ENCODE assay signal across 17 cellular contexts in genomic region chr5:95682891-95683290, GRCh38. TPM values are rescaled to one million over a fixed set of nuclear protein-coding genes. Genes with fewer than 3 reads are reported as not detected.
DNase-seq lines count a peak whose midpoint lies in the region; ATAC-seq and TF ChIP-seq lines count a peak whose summit lies in the region.
"Had no signal": no experiment of that assay in that cellular context is flagged by ENCODE, and none has a peak within 500 bp of the region (broad histone marks: within the 10 kb centered on the region; RNA-seq: fewer than 3 reads in every experiment).

Gene SPATA9, minus strand, starts transcription at chr5:95682991. Its CDS starts 137 bp downstream, at chr5:95682854.

- H3K36me3 Mint-ChIP-seq in GM23338 (ENCODE audit: low read depth) (no peaks in the 10 kb centered on the region), T-helper 17 cell (ENCODE audit: low read depth) (no peaks in the 10 kb centered on the region), neural progenitor cell (no peaks in the 10 kb centered on the region)

- peak within 1 kb of the TSS; percentile 40; the same call in 1 of the 2 replicates for H2AFZ ChIP-seq in GM23338
- no peak within 1 kb of the TSS for H2AFZ ChIP-seq in neural progenitor cell (replicated peaks)

- H3K4me3 Mint-ChIP-seq in GM23338 (no peak within 1 kb of the TSS), T-helper 17 cell (peak within 1 kb of the TSS; percentile 3), neural progenitor cell (no peak within 1 kb of the TSS)
- H3K4me3 Mint-ChIP-seq: CD4-positive, alpha-beta memory T cell had no signal

- H3F3A ChIP-seq in GM23338 (replicated peaks; ENCODE audit: low read depth): no peaks in the 10 kb centered on the region
- no peaks in the 10 kb centered on the region for H3F3A ChIP-seq in neural progenitor cell (ENCODE audit: low read depth)

- ATAC-seq in GM23338: no peak
- ATAC-seq in T-helper 17 cell: no peak
- ATAC-seq in GM21786 (IDR thresholded peaks at IDR 0.05; ENCODE audit: unreplicated experiment): no peak

- POLR2A ChIA-PET in HEK293T (lab: Yijun Ruan, JAX): no interaction called here

- H3K27ac Mint-ChIP-seq in GM23338 (no peak within 1 kb of the TSS), T-helper 17 cell (no peak within 1 kb of the TSS), neural progenitor cell (no peak within 1 kb of the TSS)

- H3K4me2 ChIP-seq in GM23338: no peak within 1 kb of the TSS
- H3K4me2 ChIP-seq in neural progenitor cell: no peak within 1 kb of the TSS

- H3K9me3 Mint-ChIP-seq in GM23338 (no peaks in the 10 kb centered on the region), neural progenitor cell (no peaks in the 10 kb centered on the region)

- DNase-seq in GM23338 (ENCODE audit: low spot score): no peak
- no peak for DNase-seq in T-helper 17 cell
- peak; percentile 39 for DNase-seq in neural progenitor cell (ENCODE audit: low spot score)
- no peak for DNase-seq in testis
- DNase-seq in H7: no peak
- no peak for DNase-seq in HEK293T (ENCODE audit: extremely low spot score)
- DNase-seq: C1 segment of cervical spinal cord; CD4-positive, alpha-beta memory T cell; DMS 273 treated with DMSO at 0.1 percent for 48 hours; DMS79; EL; GDM1; GOT3; HCEC 1CT had no signal

- H4K20me1 ChIP-seq in GM23338 (replicated peaks; ENCODE audit: insufficient read depth) (no peaks in the 10 kb centered on the region), neural progenitor cell (ENCODE audit: low read depth) (no peaks in the 10 kb centered on the region)

- 81 to 82% methylated on average over 1 of the region's 1 CpG for WGBS in testis, 2 donors

- H3K27me3 Mint-ChIP-seq in GM23338 (ENCODE audit: insufficient read depth, low read depth, poor library complexity): peaks cover 2% of the 10 kb centered on the region
- H3K27me3 Mint-ChIP-seq in T-helper 17 cell: peaks cover 23% of the 10 kb centered on the region
- peaks cover 3% of the 10 kb centered on the region for H3K27me3 Mint-ChIP-seq in neural progenitor cell (ENCODE audit: insufficient read depth, low read depth)

- TF ChIP-seq POLR2A in testis (IDR thresholded peaks at IDR 0.05): no peak

- no peaks in the 10 kb centered on the region for H3K9me3 ChIP-seq in T-helper 17 cell (ENCODE audit: control insufficient read depth, low read length, poor library complexity, severe bottlenecking)
- H3K9me3 ChIP-seq in neural progenitor cell (ENCODE audit: low read depth): no peaks in the 10 kb centered on the region
- no peaks in the 10 kb centered on the region for H3K9me3 ChIP-seq in testis

- no peak within 1 kb of the TSS for H3K9ac ChIP-seq in neural progenitor cell

- H3K79me2 ChIP-seq in GM23338 (replicated peaks; ENCODE audit: insufficient read depth) (no peaks in the 10 kb centered on the region), neural progenitor cell (ENCODE audit: low read depth) (no peaks in the 10 kb centered on the region)

- H3K4me1 Mint-ChIP-seq in GM23338 (peaks cover 11% of the 10 kb centered on the region), T-helper 17 cell (no peaks in the 10 kb centered on the region), neural progenitor cell (peaks cover 4% of the 10 kb centered on the region)
- H3K4me1 Mint-ChIP-seq: CD4-positive, alpha-beta memory T cell had no signal

- CTCF ChIA-PET in HEK293T (lab: Yijun Ruan, JAX): interaction anchor here (0.6 to 0.7 kb wide), 3 partner anchors 11 to 26 kb away, joined by 3 read pairs; no protein-coding TSS in a partner anchor

- H3K9me2 ChIP-seq in GM23338 (ENCODE audit: insufficient read depth): peaks cover 6% of the 10 kb centered on the region; the same call in 1 of the 2 replicates

- H3K27me3 ChIP-seq in GM23338 (ENCODE audit: insufficient read depth): no peaks in the 10 kb centered on the region
- H3K27me3 ChIP-seq in neural progenitor cell: no peaks in the 10 kb centered on the region
- H3K27me3 ChIP-seq in testis: no peaks in the 10 kb centered on the region
- no peaks in the 10 kb centered on the region for H3K27me3 ChIP-seq in H7 (ENCODE audit: control insufficient read depth, insufficient read depth, low read length)

- H3K27ac ChIP-seq in GM23338 (ENCODE audit: low read depth) (no peak within 1 kb of the TSS), neural progenitor cell (no peak within 1 kb of the TSS), testis (no peak within 1 kb of the TSS)

- intact Hi-C loops in testis (cut with DNase I; ENCODE audit: low total_unique reads): no loop called here

- H3K4me1 ChIP-seq in GM23338 (ENCODE audit: insufficient read depth) (peaks cover 12% of the 10 kb centered on the region; the same call in 1 of the 2 replicates), neural progenitor cell (peaks cover 21% of the 10 kb centered on the region), testis (no peaks in the 10 kb centered on the region)

- H3K36me3 ChIP-seq in GM23338 (ENCODE audit: insufficient read depth) (no peaks in the 10 kb centered on the region), neural progenitor cell (no peaks in the 10 kb centered on the region), testis (ENCODE audit: low read depth, missing control alignments) (no peaks in the 10 kb centered on the region), H7 (replicated peaks; ENCODE audit: control insufficient read depth, insufficient read depth, low read length) (no peaks in the 10 kb centered on the region)

- TF ChIP-seq CTCF in GM23338 (conservative IDR thresholded peaks at IDR 0.05; ENCODE audit: low read depth in 2 of 2) (no peak), neural progenitor cell (IDR thresholded peaks at IDR 0.05) (no peak), testis (IDR thresholded peaks at IDR 0.05) (no peak)

- H3K4me3 ChIP-seq in GM23338 (no peak within 1 kb of the TSS), neural progenitor cell (no peak within 1 kb of the TSS), testis (no peak within 1 kb of the TSS), H7 (ENCODE audit: insufficient read depth, low read depth, low read length) (no peak within 1 kb of the TSS)

TF ChIP-seq in GM23338, 12 proteins besides CTCF, POLR2A, EP300 and RAD21:
- TF ChIP-seq CREB1 (CRISPR knock-in tag; IDR thresholded peaks at IDR 0.05; ENCODE audit: low read depth): no peak
- TF ChIP-seq ZNF114 (CRISPR knock-in tag; IDR thresholded peaks at IDR 0.05): no peak

TF ChIP-seq in HEK293T, 16 proteins besides CTCF, POLR2A, EP300 and RAD21:
- TF ChIP-seq CTBP1 (IDR thresholded peaks at IDR 0.05; ENCODE audit: borderline replicate concordance): no peak
- no peak for TF ChIP-seq SUZ12 (IDR thresholded peaks at IDR 0.05)
- no peak for TF ChIP-seq ARNT (IDR thresholded peaks at IDR 0.05)
- TF ChIP-seq HDGF (IDR thresholded peaks at IDR 0.05; ENCODE audit: borderline replicate concordance): no peak
- TF ChIP-seq PKNOX1 (IDR thresholded peaks at IDR 0.05): no peak
- no peak for TF ChIP-seq ELF4 (IDR thresholded peaks at IDR 0.05)
- no peak for TF ChIP-seq TARDBP (IDR thresholded peaks at IDR 0.05)
- no peak for TF ChIP-seq LEF1 (IDR thresholded peaks at IDR 0.05; ENCODE audit: borderline replicate concordance)
- no peak for TF ChIP-seq NFRKB (IDR thresholded peaks at IDR 0.05)
- TF ChIP-seq ZNF384 (IDR thresholded peaks at IDR 0.05): no peak
- TF ChIP-seq FOXK2 (IDR thresholded peaks at IDR 0.05): no peak
- no peak for TF ChIP-seq SP1 (IDR thresholded peaks at IDR 0.05)
- TF ChIP-seq BHLHE40 (IDR thresholded peaks at IDR 0.05; ENCODE audit: borderline replicate concordance): no peak
- no peak for TF ChIP-seq FOXM1 (IDR thresholded peaks at IDR 0.05; ENCODE audit: borderline replicate concordance)
- no peak for TF ChIP-seq FOXA1 (IDR thresholded peaks at IDR 0.05)
- TF ChIP-seq L3MBTL2 (conservative IDR thresholded peaks at IDR 0.05): no peak
TF ChIP-seq in HEK293T: peak in this region for 0.

RNA-seq across cellular contexts. Expression of gene SPATA9, which starts in this region (rescaled TPM):
- not detected in 2 replicates for total RNA-seq in GM23338 (2014; rRNA removed; shearing (Covaris generic))
- not detected in 2 replicates for polyA plus RNA-seq in GM23338 (2016; fragmentation: Nextera tagmentation; extraction: Ambion mirVana)
- total RNA-seq in T-helper 17 cell: not detected
- total RNA-seq in neural progenitor cell (ENCODE audit: low replicate concordance): not detected in 2 replicates
- total RNA-seq in testis: 10 to 100 TPM in 1 of 2 donors, 1 to 10 TPM in 1; 7.4 to 21.2 TPM
- 36.9 TPM for polyA plus RNA-seq in testis (ENCODE audit: insufficient read depth, low read depth, low replicate concordance)
- not detected in 2 replicates for total RNA-seq in H7 (2014; rRNA removed; shearing (Covaris generic))
- total RNA-seq: A172; A673; CD4-positive, alpha-beta memory T cell had no signal

Comparison
In these comparisons a context has a peak if more than half of its experiments do, and no peak if none do; other contexts are left out.
1. RNA of gene SPATA9 (polyA plus RNA-seq): 36.9 TPM in testis (single experiment); not detected in GM23338; every median in the first group is over 10 times any median in the second.
2. Peak in DNase-seq in neural progenitor cell; RNA of the gene not detected or under 1 TPM.